In genomic region chr19:7535035-7535992, GRCh38 we compare ENCODE assay signal across 1 cellular context.
A peak's percentile ranks its signal among the peaks of the same experiment; 100 is the strongest.
TF ChIP-seq lines count a peak whose summit lies in the region.

PNPLA6 (plus strand) TSS chr19:7535717; CDS start chr19:7535789, 72 bp downstream.

TF ChIP-seq in GM12878, 131 proteins besides CTCF, POLR2A, EP300 and RAD21 (continued from another document and continues in another):
- TF ChIP-seq ELK1 (IDR thresholded peaks at IDR 0.05; ENCODE audit: low read depth, low read length) (peak; percentile 60; the same call in 1 of the 2 replicates), WRNIP1 (IDR thresholded peaks at IDR 0.05; ENCODE audit: borderline replicate concordance, low read depth, low read length) (no peak), FOXM1 (IDR thresholded peaks at IDR 0.05; ENCODE audit: low read depth, low read length) (no peak), ZBED1 (IDR thresholded peaks at IDR 0.05; ENCODE audit: borderline replicate concordance) (no peak), CHD2 (IDR thresholded peaks at IDR 0.05; ENCODE audit: borderline replicate concordance, low read depth, low read length) (peak; percentile 85), PAX8 (IDR thresholded peaks at IDR 0.05) (no peak), RAD51 (IDR thresholded peaks at IDR 0.05) (no peak), ZNF384 (IDR thresholded peaks at IDR 0.05; ENCODE audit: borderline replicate concordance, low read depth, low read length) (no peak), NR2F1 (conservative IDR thresholded peaks at IDR 0.05) (peak; percentile 86), NBN (IDR thresholded peaks at IDR 0.05) (peak; percentile 88), MYB (IDR thresholded peaks at IDR 0.05; ENCODE audit: borderline replicate concordance, low read depth, low read length) (no peak), KAT2A (conservative IDR thresholded peaks at IDR 0.05; ENCODE audit: control insufficient read depth, low read depth, low read length) (no peak), FOS (IDR thresholded peaks at IDR 0.05; ENCODE audit: borderline replicate concordance, extremely low read depth, insufficient read length) (no peak), ESRRA (IDR thresholded peaks at IDR 0.05; ENCODE audit: low read length) (no peak; the same call in 1 of the 2 replicates), PBX3 (IDR thresholded peaks at IDR 0.05; ENCODE audit: insufficient replicate concordance, low read depth, low read length) (no peak), E4F1 (IDR thresholded peaks at IDR 0.05; ENCODE audit: borderline replicate concordance, partially characterized antibody) (peak; percentile 69), HDGF (IDR thresholded peaks at IDR 0.05) (peak; percentile 73; the same call in 1 of the 2 replicates), CHD4 (IDR thresholded peaks at IDR 0.05) (no peak), ZSCAN29 (IDR thresholded peaks at IDR 0.05) (no peak), SPI1 (IDR thresholded peaks at IDR 0.05; ENCODE audit: borderline replicate concordance, insufficient read depth, low read depth, low read length) (no peak), EGR1 (IDR thresholded peaks at IDR 0.05; ENCODE audit: borderline replicate concordance in 1 of 2, low read depth in 2 of 2, low read length in 2 of 2) (peak; percentile 19 to 96; a peak in 2 of 3 replicates), HDAC6 (IDR thresholded peaks at IDR 0.05; ENCODE audit: unreplicated experiment) (no peak), CHD1 (IDR thresholded peaks at IDR 0.05; ENCODE audit: low read depth, low read length) (peak; percentile 84; the same call in 1 of the 2 replicates), CREB1 (IDR thresholded peaks at IDR 0.05; ENCODE audit: low read depth) (peak; percentile 98), HDAC2 (IDR thresholded peaks at IDR 0.05) (no peak), NKRF (conservative IDR thresholded peaks at IDR 0.05) (peak; percentile 70), SUZ12 (IDR thresholded peaks at IDR 0.05; ENCODE audit: unreplicated experiment) (no peak), ATF3 (IDR thresholded peaks at IDR 0.05; ENCODE audit: borderline replicate concordance, extremely low read depth, low read depth, low read length) (peak; percentile 55; the same call in 1 of the 2 replicates), ZBTB4 (CRISPR knock-in tag; IDR thresholded peaks at IDR 0.05) (no peak), E2F4 (IDR thresholded peaks at IDR 0.05; ENCODE audit: low read depth, low read length) (0 out of 2 replicates have a peak, but pooled peaks have one; percentile 39), RBBP5 (conservative IDR thresholded peaks at IDR 0.05) (no peak), MEF2A (IDR thresholded peaks at IDR 0.05; ENCODE audit: insufficient read depth, low read depth, low read length) (no peak), HSF1 (IDR thresholded peaks at IDR 0.05; ENCODE audit: low read depth, low read length) (no peak), MTA3 (IDR thresholded peaks at IDR 0.05; ENCODE audit: borderline replicate concordance, low read length) (no peak), SKIL (IDR thresholded peaks at IDR 0.05; ENCODE audit: low read depth, poor library complexity, severe bottlenecking) (no peak), YY1 (IDR thresholded peaks at IDR 0.05; ENCODE audit: low read depth, low read length) (peak; percentile 88), SIN3A (IDR thresholded peaks at IDR 0.05; ENCODE audit: low read depth, low read length) (no peak; the same call in none of the 2 replicates), SREBF1 (IDR thresholded peaks at IDR 0.05; ENCODE audit: low read length) (peak; percentile 83), ZNF217 (IDR thresholded peaks at IDR 0.05) (peak; percentile 88), NFIC (IDR thresholded peaks at IDR 0.05; ENCODE audit: low read depth, low read length) (no peak), SIX5 (IDR thresholded peaks at IDR 0.05; ENCODE audit: low read depth, low read length, severe bottlenecking) (peak; percentile 97), EED (IDR thresholded peaks at IDR 0.05; ENCODE audit: low read depth) (no peak), ZNF687 (IDR thresholded peaks at IDR 0.05) (no peak), MXI1 (IDR thresholded peaks at IDR 0.05; ENCODE audit: low read depth, low read length) (peak; percentile 63), CEBPB (IDR thresholded peaks at IDR 0.05; ENCODE audit: borderline replicate concordance in 1 of 2, low read depth in 2 of 2, low read length in 2 of 2) (no peak)
